In genomic region chr15:73630796-73631471, GRCh38 we compare ENCODE assay signal across 8 cellular contexts. TPM values are rescaled to one million over a fixed set of nuclear protein-coding genes. Genes with fewer than 3 reads are reported as not detected.
DNase-seq lines count a peak whose midpoint lies in the region; ATAC-seq and TF ChIP-seq lines count a peak whose summit lies in the region.

No MANE protein-coding gene starts in this region.

- H3K9me2 ChIP-seq in PC-3 (replicated peaks; ENCODE audit: low read length): no peaks in the 10 kb centered on the region

- POLR2A ChIA-PET in PC-3 (lab: Charles Lee; ENCODE audit: unreplicated experiment): interaction anchor here (0.6 kb wide), 1 partner anchor 9 kb away, joined by 4 read pairs; no protein-coding TSS in a partner anchor

- H3K36me3 ChIP-seq in ES-I3 (ENCODE audit: insufficient read depth, low read length) (no peaks in the 10 kb centered on the region), PC-3 (ENCODE audit: low read depth, low read length) (no peaks in the 10 kb centered on the region), parathyroid adenoma (ENCODE audit: control insufficient read depth, insufficient read depth, low read length) (no peaks in the 10 kb centered on the region)

- peaks cover 58% of the 10 kb centered on the region for H4K20me1 ChIP-seq in PC-3 (ENCODE audit: low read length)

- no peaks in the 10 kb centered on the region for H3K27me3 ChIP-seq in PC-3 (ENCODE audit: low read length)
- no peaks in the 10 kb centered on the region for H3K27me3 ChIP-seq in parathyroid adenoma (ENCODE audit: control insufficient read depth, insufficient read depth, low read length)

- DNase-seq in PC-3 (no peak), epithelial cell of esophagus (ENCODE audit: low read depth) (no peak), CD1c-positive myeloid dendritic cell (ENCODE audit: extremely low spot score) (no peak), SW 1271 (lab: John Stamatoyannopoulos, UW) (no peak), left lobe of liver (ENCODE audit: low spot score) (no peak)
- no peak for DNase-seq in stimulated activated CD4-positive, alpha-beta T cell treated with anti-CD3 and anti-CD28 coated beads, Interleukin-12 subunit alpha, Interleukin-12 subunit beta, amount 100 ng/mL, for 4 hours

- intact Hi-C loops in PC-3 (cut with micrococcal nuclease): loop anchor here (10.0 kb wide), 1 partner anchor 346 kb away; no protein-coding TSS in a partner anchor

- H2AFZ ChIP-seq in PC-3 (ENCODE audit: low read length) (no peak overlapping the region), parathyroid adenoma (no peak overlapping the region)

- H3K79me2 ChIP-seq in PC-3 (ENCODE audit: low read length): peaks cover 70% of the 10 kb centered on the region
- H3K79me2 ChIP-seq in parathyroid adenoma: peaks cover 7% of the 10 kb centered on the region

- peaks cover 6% of the 10 kb centered on the region for H3F3A ChIP-seq in PC-3 (ENCODE audit: low read length, unreplicated experiment)

- peak overlapping the region; percentile 98 for H3K4me2 ChIP-seq in PC-3 (ENCODE audit: low read length)
- H3K4me2 ChIP-seq in parathyroid adenoma (ENCODE audit: low read length): peak overlapping the region; percentile 57

- H3K27ac ChIP-seq in PC-3 (ENCODE audit: low read length): peak overlapping the region; percentile 74
- no peak overlapping the region for H3K27ac ChIP-seq in parathyroid adenoma

- peak overlapping the region; percentile 90 for H3K4me3 ChIP-seq in PC-3 (ENCODE audit: low read length)
- peak overlapping the region; percentile 84 for H3K4me3 ChIP-seq in epithelial cell of esophagus (ENCODE audit: low read length)
- H3K4me3 ChIP-seq in parathyroid adenoma (ENCODE audit: low read depth, low read length): peak overlapping the region; percentile 54

- H3K9ac ChIP-seq in ES-I3 (ENCODE audit: low read depth, low read length): peak overlapping the region; percentile 7; the same call in 1 of the 2 replicates
- H3K9ac ChIP-seq in PC-3 (ENCODE audit: low read length): peak overlapping the region; percentile 88
- no peak overlapping the region for H3K9ac ChIP-seq in parathyroid adenoma

- H3K4me1 ChIP-seq in ES-I3 (ENCODE audit: insufficient read depth, low read length) (peaks cover 23% of the 10 kb centered on the region), PC-3 (ENCODE audit: insufficient read depth, low read length) (peaks cover 79% of the 10 kb centered on the region), parathyroid adenoma (peaks cover 6% of the 10 kb centered on the region)

- no peaks in the 10 kb centered on the region for H3K9me3 ChIP-seq in ES-I3 (ENCODE audit: control insufficient read depth, insufficient read depth, low read length)
- no peaks in the 10 kb centered on the region for H3K9me3 ChIP-seq in PC-3 (ENCODE audit: low read length)
- no peaks in the 10 kb centered on the region for H3K9me3 ChIP-seq in parathyroid adenoma (ENCODE audit: control insufficient read depth, low read length)

- TF ChIP-seq CTCF in PC-3 (conservative IDR thresholded peaks at IDR 0.05; ENCODE audit: low read depth, low read length) (no peak), epithelial cell of esophagus (IDR thresholded peaks at IDR 0.05; ENCODE audit: insufficient read depth, low read depth, low read length, missing control alignments) (no peak), parathyroid adenoma (IDR thresholded peaks at IDR 0.05) (no peak)

- CTCF ChIA-PET in PC-3 (lab: Charles Lee): no interaction called here

- BruUV-seq in PC-3 (replicated peaks; lab: Mats Ljungman, UMichigan): TSS peak; percentile 21

- ATAC-seq in PC-3 (no peak), left lobe of liver (no peak)

RNA-seq across cellular contexts. Expression of gene NPTN, which starts 2.3 kb away (rescaled TPM):
- 115 and 164 TPM in 2 replicates for total RNA-seq in PC-3 (2014; rRNA removed)
- total RNA-seq in left lobe of liver: 24.2 TPM

RNA-seq across cellular contexts. Expression of gene CD276, which starts 53.2 kb away (rescaled TPM):
- total RNA-seq in PC-3 (2014; rRNA removed) (85.3 and 85.6 TPM in 2 replicates), left lobe of liver (20.5 TPM)
